8 cellular contexts compared by ENCODE assay signal in genomic region chr19:3821857-3822364, GRCh38. TPM values are rescaled to one million over a fixed set of nuclear protein-coding genes. Genes with fewer than 3 reads are reported as not detected.
DNase-seq lines count a peak whose midpoint lies in the region; ATAC-seq, FAIRE-seq and TF ChIP-seq lines count a peak whose summit lies in the region.

No MANE protein-coding gene starts in this region.

- H3K36me3 ChIP-seq in Peyer's patch (no peaks in the 10 kb centered on the region), gastroesophageal sphincter (no peaks in the 10 kb centered on the region), prostate gland (no peaks in the 10 kb centered on the region)

- H3K27ac ChIP-seq in Peyer's patch (no peak overlapping the region), gastroesophageal sphincter (no peak overlapping the region), prostate gland (no peak overlapping the region)

- TF ChIP-seq CTCF in Peyer's patch (IDR thresholded peaks at IDR 0.05), result peak; percentile 96 to 99 (median 98)
- TF ChIP-seq CTCF in gastroesophageal sphincter (IDR thresholded peaks at IDR 0.05), result peak in 3 of 4 experiments; percentile 92 to 96 (median 93)
- TF ChIP-seq CTCF in prostate gland (IDR thresholded peaks at IDR 0.05), result peak; percentile 96 to 98 (median 96)

- DNase-seq in AG08396 (ENCODE audit: low spot score), result peak; percentile 85
- DNase-seq in H54 (ENCODE audit: insufficient read length, low spot score), result peak; percentile 61
- peak; percentile 74 to 91 (median 84) for DNase-seq in Peyer's patch
- DNase-seq in activated effector memory CD4-positive, alpha-beta T cell treated with Interleukin-2 at 50 U/mL for 16 hours, result peak; percentile 84
- DNase-seq in prostate gland (ENCODE audit: low spot score), result peak; percentile 27

- intact Hi-C loops in prostate gland (cut with DNase I), result no loop called here

- FAIRE-seq in H54 (lab: Jason Lieb, UNC), result no peak

- no peak for TF ChIP-seq EP300 in gastroesophageal sphincter (IDR thresholded peaks at IDR 0.05)

- H3K9me3 ChIP-seq in Peyer's patch, result no peaks in the 10 kb centered on the region
- no peaks in the 10 kb centered on the region for H3K9me3 ChIP-seq in gastroesophageal sphincter
- no peaks in the 10 kb centered on the region for H3K9me3 ChIP-seq in prostate gland

- WGBS in gastroesophageal sphincter (ENCODE audit: low coverage in 1 of 2), 2 donors, result 8% methylated on average over 5 of the region's 43 CpGs; no CpG with 5 or more reads in 1 of the 2 donors
- 19% methylated on average over 26 of the region's 43 CpGs for WGBS in prostate gland

- no peak for TF ChIP-seq POLR2A in H54 (IDR thresholded peaks at IDR 0.05; ENCODE audit: low read depth, low read length)
- TF ChIP-seq POLR2A in Peyer's patch (IDR thresholded peaks at IDR 0.05), result no peak
- no peak for TF ChIP-seq POLR2A in gastroesophageal sphincter (IDR thresholded peaks at IDR 0.05)
- TF ChIP-seq POLR2A in prostate gland (IDR thresholded peaks at IDR 0.05), result no peak

- H3K27me3 ChIP-seq in Peyer's patch (no peaks in the 10 kb centered on the region), gastroesophageal sphincter (peaks cover 18% of the 10 kb centered on the region), prostate gland (replicated peaks; ENCODE audit: insufficient read depth) (no peaks in the 10 kb centered on the region)

- H3K4me3 ChIP-seq in Peyer's patch (no peak overlapping the region), gastroesophageal sphincter (no peak overlapping the region), prostate gland (no peak overlapping the region)

- ATAC-seq in gastroesophageal sphincter, result peak; percentile 66
- no peak for ATAC-seq in HG02759 (IDR thresholded peaks at IDR 0.05; ENCODE audit: unreplicated experiment)
- ATAC-seq in HG02885 (IDR thresholded peaks at IDR 0.05; ENCODE audit: poor library complexity, unreplicated experiment), result no peak

- H3K4me1 ChIP-seq in Peyer's patch (peaks cover 0 to 6% (median 0%) of the 10 kb centered on the region in 4 donors), gastroesophageal sphincter (peaks cover 0 to 6% (median 0%) of the 10 kb centered on the region in 3 donors), prostate gland (replicated peaks) (peaks cover 2% of the 10 kb centered on the region)

RNA-seq across cellular contexts. Expression of gene MATK, which starts 35.7 kb away (rescaled TPM):
- total RNA-seq in Peyer's patch (10 to 100 TPM in 1 of 4 donors, 1 to 10 TPM in 3; 2.5 to 13.1 (median 5.6) TPM), gastroesophageal sphincter (1 to 10 TPM in 3 of 4 donors, under 1 TPM in 1; 0.47 to 5.0 (median 1.7) TPM), prostate gland (1 to 10 TPM; 1.9 to 4.4 TPM)

RNA-seq across cellular contexts. Expression of gene ZFR2, which starts 46.9 kb away (rescaled TPM):
- not detected for total RNA-seq in Peyer's patch
- total RNA-seq in gastroesophageal sphincter, result under 1 TPM in 1 of 4 donors, not detected in 3; 0.13 TPM
- 10 to 100 TPM in 1 of 2 donors, not detected in 1; 10.2 TPM for total RNA-seq in prostate gland

RNA-seq across cellular contexts. Expression of gene RAX2, which starts 49.9 kb away (rescaled TPM):
- total RNA-seq in Peyer's patch, result not detected
- total RNA-seq in gastroesophageal sphincter, result not detected
- not detected for total RNA-seq in prostate gland

RNA-seq across cellular contexts. Expression of gene ATCAY, which starts 58.6 kb away (rescaled TPM):
- total RNA-seq in Peyer's patch (under 1 TPM in 2 of 4 donors, not detected in 2; 0.13 to 0.47 TPM), gastroesophageal sphincter (under 1 TPM in 3 of 4 donors, not detected in 1; 0.07 to 0.67 (median 0.12) TPM), prostate gland (1 to 10 TPM; 3.9 to 8.3 TPM)

RNA-seq across cellular contexts. Expression of gene MRPL54, which starts 59.4 kb away (rescaled TPM):
- total RNA-seq in Peyer's patch (10 to 100 TPM; 21.4 to 58.5 (median 47.2) TPM), gastroesophageal sphincter (10 to 100 TPM; 31.8 to 90.1 (median 76.3) TPM), prostate gland (100 to 1,000 TPM in 1 of 2 donors, 10 to 100 TPM in 1; 69.7 to 105 TPM)

Comparison
In these comparisons a context has a peak if more than half of its experiments do, and no peak if none do; other contexts are left out.
1. DNase-seq: peak in every context shown above with its lines; median percentile 85 in AG08396; 84 in Peyer's patch; 84 in activated effector memory CD4-positive, alpha-beta T cell treated with Interleukin-2 at 50 U/mL for 16 hours; 61 in H54; 27 in prostate gland.